In genomic region chr10:45423976-45424499, GRCh38 we compare ENCODE assay signal across 18 cellular contexts. TPM values are rescaled to one million over a fixed set of nuclear protein-coding genes. Genes with fewer than 3 reads are reported as not detected.
A peak's percentile ranks its signal among the peaks of the same experiment; 100 is the strongest.
DNase-seq lines count a peak whose midpoint lies in the region; ATAC-seq and TF ChIP-seq lines count a peak whose summit lies in the region.
"Had no signal": no experiment of that assay in that cellular context is flagged by ENCODE, and none has a peak within 500 bp of the region (broad histone marks: within the 10 kb centered on the region; RNA-seq: fewer than 3 reads in every experiment).

No MANE protein-coding gene starts in this region.

- intact Hi-C loops in aorta (cut with DNase I): no loop called here
- intact Hi-C loops in ovary (cut with DNase I): no loop called here
- intact Hi-C loops in right cardiac atrium (cut with DNase I): no loop called here

- 90 to 92% methylated on average over 7 of the region's 7 CpGs for WGBS in aorta, 2 donors
- WGBS in ovary, 3 donors: 89 to 92% (median 90%) methylated on average over 7 of the region's 7 CpGs
- 93% methylated on average over 7 of the region's 7 CpGs for WGBS in right cardiac atrium

- TF ChIP-seq EP300 in Ishikawa (IDR thresholded peaks at IDR 0.05; ENCODE audit: borderline replicate concordance) (no peak), ovary (IDR thresholded peaks at IDR 0.05) (no peak)

- H3K27ac ChIP-seq in BLaER1 (peak overlapping the region; percentile 94), aorta (ENCODE audit: low read depth in 1 of 2, low read length in 2 of 2) (no peak overlapping the region), ovary (no peak overlapping the region), right cardiac atrium (ENCODE audit: low read length) (no peak overlapping the region)
- H3K27ac ChIP-seq: PC-9 had no signal

- H3K9me3 ChIP-seq in BLaER1: no peaks in the 10 kb centered on the region
- H3K9me3 ChIP-seq in aorta (ENCODE audit: control insufficient read depth, low read length): no peaks in the 10 kb centered on the region
- no peaks in the 10 kb centered on the region for H3K9me3 ChIP-seq in ovary
- H3K9me3 ChIP-seq in right cardiac atrium (ENCODE audit: control insufficient read depth, low read length): no peaks in the 10 kb centered on the region

- no peaks in the 10 kb centered on the region for H3K9me3 Mint-ChIP-seq in memory B cell

- TF ChIP-seq CTCF in ovary (IDR thresholded peaks at IDR 0.05): no peak

- H3K27ac Mint-ChIP-seq in memory B cell: peak overlapping the region; percentile 83

- no peaks in the 10 kb centered on the region for H3K27me3 Mint-ChIP-seq in memory B cell

- no peak for TF ChIP-seq POLR2A in ovary (IDR thresholded peaks at IDR 0.05)

- H3K4me1 ChIP-seq in BLaER1 (peaks cover 93% of the 10 kb centered on the region), aorta (ENCODE audit: control insufficient read depth in 1 of 2, insufficient read depth in 2 of 2, low read length in 2 of 2) (no peaks in the 10 kb centered on the region), ovary (ENCODE audit: insufficient read depth) (peaks cover 6% of the 10 kb centered on the region), right cardiac atrium (ENCODE audit: control insufficient read depth, insufficient read depth, low read length) (peaks cover 6% of the 10 kb centered on the region)

- no peak for TF ChIP-seq RAD21 in Ishikawa (IDR thresholded peaks at IDR 0.05; ENCODE audit: low read depth)

- H3K4me1 Mint-ChIP-seq in memory B cell: peaks cover 32% of the 10 kb centered on the region

- ATAC-seq in memory B cell (ENCODE audit: low read depth) (no peak), aorta (ENCODE audit: low FRiP score) (no peak), right cardiac atrium (no peak)

- H3K9ac ChIP-seq in BLaER1: peak overlapping the region; percentile 53

- H3K27me3 ChIP-seq in BLaER1: no peaks in the 10 kb centered on the region
- H3K27me3 ChIP-seq in aorta (ENCODE audit: control insufficient read depth in 1 of 2, insufficient read depth in 2 of 2, low read length in 1 of 2): no peaks in the 10 kb centered on the region
- H3K27me3 ChIP-seq in ovary: no peaks in the 10 kb centered on the region
- no peaks in the 10 kb centered on the region for H3K27me3 ChIP-seq in right cardiac atrium (ENCODE audit: control insufficient read depth, insufficient read depth)

- H3K4me3 Mint-ChIP-seq in memory B cell: no peak overlapping the region

- no peaks in the 10 kb centered on the region for H4K20me1 ChIP-seq in BLaER1

- H3K4me2 ChIP-seq in BLaER1: peak overlapping the region; percentile 99
- H3K4me2 ChIP-seq: PC-9 had no signal

- H3K36me3 ChIP-seq in BLaER1 (no peaks in the 10 kb centered on the region), aorta (ENCODE audit: control insufficient read depth in 1 of 2, insufficient read depth in 2 of 2, low read length in 1 of 2) (no peaks in the 10 kb centered on the region), ovary (no peaks in the 10 kb centered on the region)

- DNase-seq in AG20443 (ENCODE audit: low spot score) (peak; percentile 7), memory B cell (ENCODE audit: low spot score in 2 of 2) (no peak), aorta (no peak), HT-29 (ENCODE audit: low spot score) (no peak), ovary (no peak), right cardiac atrium (no peak)
- DNase-seq: COR-L47, Karpas-422, NCI-H1930, NCI-H2171 treated with DMSO at 0.1 percent for 48 hours, NCI-H774, PC-9 had no signal

- no peak overlapping the region for H3K4me3 ChIP-seq in BLaER1
- H3K4me3 ChIP-seq in aorta (ENCODE audit: low read length in 2 of 2): no peak overlapping the region
- no peak overlapping the region for H3K4me3 ChIP-seq in ovary
- no peak overlapping the region for H3K4me3 ChIP-seq in right cardiac atrium (ENCODE audit: low read length)
- H3K4me3 ChIP-seq: PC-9 had no signal

- H3K36me3 Mint-ChIP-seq in memory B cell: peaks cover 25% of the 10 kb centered on the region

TF ChIP-seq in Ishikawa, 13 proteins besides CTCF, POLR2A, EP300 and RAD21:
- TF ChIP-seq REST (IDR thresholded peaks at IDR 0.05; ENCODE audit: low read depth): peak; percentile 70
- no peak for TF ChIP-seq TAF1 (IDR thresholded peaks at IDR 0.05; ENCODE audit: low read depth)

RNA-seq across cellular contexts. Expression of gene ALOX5, which starts 50.0 kb away (rescaled TPM):
- 10 to 100 TPM; 25.3 to 62.5 TPM for total RNA-seq in aorta
- polyA plus RNA-seq in aorta: 1 to 10 TPM; 3.2 to 6.8 TPM
- total RNA-seq in HT-29 (2014; rRNA removed; shearing (Covaris generic)): 28.2 and 43.4 TPM in 2 replicates
- 10 to 100 TPM in 3 of 7 donors, 1 to 10 TPM in 4; 1.7 to 17.7 (median 9.8) TPM for total RNA-seq in ovary
- polyA plus RNA-seq in ovary: 1 to 10 TPM; 3.1 to 4.8 TPM
- 10 to 100 TPM; 10.0 to 13.0 (median 12.2) TPM for total RNA-seq in right cardiac atrium
- polyA plus RNA-seq in right cardiac atrium: 5.6 TPM
- total RNA-seq: G401, NCI-H460, SK-MEL-5 had no signal
- polyA plus RNA-seq: BJ had no signal
